ENCODE assay signal across 10 cellular contexts in genomic region chr10:100826661-100826982, GRCh38.
DNase-seq lines count a peak whose midpoint lies in the region; ATAC-seq, FAIRE-seq and TF ChIP-seq lines count a peak whose summit lies in the region.
"Had no signal": no experiment of that assay in that cellular context is flagged by ENCODE, and none has a peak within 500 bp of the region (broad histone marks: within the 10 kb centered on the region; RNA-seq: fewer than 3 reads in every experiment).

No MANE protein-coding gene starts in this region.

- peak overlapping the region; percentile 31 for H3K4me2 ChIP-seq in keratinocyte (ENCODE audit: control insufficient read depth, extremely low read depth, insufficient read depth, low read depth, low read length)

- H3K36me3 Mint-ChIP-seq in activated naive CD8-positive, alpha-beta T cell treated with anti-CD3 and anti-CD28 coated beads, Interleukin-2, amount 10 ng/mL, durations not matched to agents 7 days and 5 days, result no peaks in the 10 kb centered on the region

- H3K4me3 ChIP-seq in HL-60 (replicated peaks; ENCODE audit: insufficient read depth, low read length), result no peak overlapping the region
- H3K4me3 ChIP-seq in keratinocyte (ENCODE audit: control insufficient read depth in 2 of 3, extremely low read depth in 1 of 3, insufficient read depth in 2 of 3, low read depth in 1 of 3, low read length in 3 of 3), result peak overlapping the region in 1 of 3 experiments; percentile 22
- H3K4me3 ChIP-seq in spleen, result peak overlapping the region; percentile 31 to 73 (median 43)

- no peak for ATAC-seq in activated naive CD8-positive, alpha-beta T cell treated with anti-CD3 and anti-CD28 coated beads, Interleukin-2, amount 10 ng/mL, durations not matched to agents 7 days and 5 days (ENCODE audit: low read depth)
- ATAC-seq in GM18520 (IDR thresholded peaks at IDR 0.05; ENCODE audit: unreplicated experiment) (no peak), HG03095 (IDR thresholded peaks at IDR 0.05; ENCODE audit: unreplicated experiment) (no peak)

- H3K27me3 ChIP-seq in HL-60 (ENCODE audit: insufficient read depth, poor library complexity, severe bottlenecking), result peaks cover 45% of the 10 kb centered on the region
- H3K27me3 ChIP-seq in keratinocyte (ENCODE audit: control insufficient read depth, extremely low read depth, insufficient read depth, low read length), result peaks cover 83% of the 10 kb centered on the region
- peaks cover 4 to 100% (median 78%) of the 10 kb centered on the region in 7 donors for H3K27me3 ChIP-seq in spleen (replicated peaks in 1 of 7)

- no peak for FAIRE-seq in keratinocyte (lab: Jason Lieb, UNC)
- FAIRE-seq: TTC549 had no signal

- dilution Hi-C loops in keratinocyte (cut with MboI; ENCODE audit: extremely low pct_ligation_motif_present, low sequenced_read_pairs), result no loop called here

- TF ChIP-seq POLR2A in spleen (IDR thresholded peaks at IDR 0.05), result no peak

- TF ChIP-seq CTCF in HL-60 (IDR thresholded peaks at IDR 0.05; ENCODE audit: insufficient read depth, low read length), result no peak
- TF ChIP-seq CTCF in keratinocyte (optimal IDR thresholded peaks at IDR 0.05 in 1 of 3, IDR thresholded peaks at IDR 0.05 in 1 of 3, conservative IDR thresholded peaks at IDR 0.05 in 1 of 3; ENCODE audit: extremely low read depth in 1 of 3, insufficient read depth in 2 of 3, low read length in 3 of 3), result no peak
- no peak for TF ChIP-seq CTCF in spleen (IDR thresholded peaks at IDR 0.05 in 8 of 11, conservative IDR thresholded peaks at IDR 0.05 in 3 of 11)
- TF ChIP-seq CTCF in GM10266 (IDR thresholded peaks at IDR 0.05; ENCODE audit: control insufficient read depth, insufficient read depth, low read depth, missing control alignments), result no peak

- no peaks in the 10 kb centered on the region for H3K9me1 ChIP-seq in keratinocyte (ENCODE audit: control insufficient read depth, extremely low read depth, insufficient read depth, low read length)

- H3K36me3 ChIP-seq in keratinocyte (ENCODE audit: control insufficient read depth in 2 of 2, extremely low read depth in 1 of 2, insufficient read depth in 2 of 2, low read length in 2 of 2) (no peaks in the 10 kb centered on the region), spleen (no peaks in the 10 kb centered on the region)
- H3K36me3 ChIP-seq: thyroid gland had no signal

- H3K9me3 Mint-ChIP-seq in activated naive CD8-positive, alpha-beta T cell treated with anti-CD3 and anti-CD28 coated beads, Interleukin-2, amount 10 ng/mL, durations not matched to agents 7 days and 5 days, result no peaks in the 10 kb centered on the region

- H4K20me1 ChIP-seq in keratinocyte (ENCODE audit: control insufficient read depth, extremely low read depth, insufficient read depth, low read length), result no peaks in the 10 kb centered on the region

- POLR2A ChIA-PET in activated naive CD8-positive, alpha-beta T cell treated with anti-CD3 and anti-CD28 coated beads, Interleukin-2, amount 10 ng/mL, durations not matched to agents 7 days and 5 days (lab: Charles Lee), result no interaction called here

- H2AFZ ChIP-seq in keratinocyte (ENCODE audit: control insufficient read depth, low read length), result no peak overlapping the region

- intact Hi-C loops in spleen (cut with DNase I; ENCODE audit: low total_unique reads), result no loop called here

- H3K27ac Mint-ChIP-seq in activated naive CD8-positive, alpha-beta T cell treated with anti-CD3 and anti-CD28 coated beads, Interleukin-2, amount 10 ng/mL, durations not matched to agents 7 days and 5 days, result no peak overlapping the region

- H3K9me3 ChIP-seq in keratinocyte (ENCODE audit: control insufficient read depth, low read depth, low read length), result no peaks in the 10 kb centered on the region
- H3K9me3 ChIP-seq in spleen, result no peaks in the 10 kb centered on the region
- H3K9me3 ChIP-seq: thyroid gland had no signal

- peak overlapping the region; percentile 31 for H3K4me3 Mint-ChIP-seq in activated naive CD8-positive, alpha-beta T cell treated with anti-CD3 and anti-CD28 coated beads, Interleukin-2, amount 10 ng/mL, durations not matched to agents 7 days and 5 days

- no peaks in the 10 kb centered on the region for H3K79me2 ChIP-seq in keratinocyte (ENCODE audit: control insufficient read depth, insufficient read depth, low read length)

- WGBS in spleen, 5 donors, result 1 to 5% (median 2%) methylated on average over 21 to 41 of the region's 41 CpGs

- peaks cover 83% of the 10 kb centered on the region for H3K27me3 Mint-ChIP-seq in activated naive CD8-positive, alpha-beta T cell treated with anti-CD3 and anti-CD28 coated beads, Interleukin-2, amount 10 ng/mL, durations not matched to agents 7 days and 5 days

- peaks cover 20% of the 10 kb centered on the region for H3K4me1 Mint-ChIP-seq in activated naive CD8-positive, alpha-beta T cell treated with anti-CD3 and anti-CD28 coated beads, Interleukin-2, amount 10 ng/mL, durations not matched to agents 7 days and 5 days

- DNase-seq in HL-60 (ENCODE audit: low read depth in 1 of 2, low spot score in 1 of 2), result no peak
- no peak for DNase-seq in activated naive CD8-positive, alpha-beta T cell treated with anti-CD3 and anti-CD28 coated beads, Interleukin-2, amount 10 ng/mL, durations not matched to agents 7 days and 5 days
- DNase-seq in keratinocyte (ENCODE audit: low read depth, low spot score), result no peak
- DNase-seq in spleen, result no peak
- no peak for DNase-seq in GM10266 (ENCODE audit: extremely low spot score)
- DNase-seq: NCI-H2227 treated with DMSO at 0.1 percent for 48 hours had no signal

- H3K27ac ChIP-seq in HL-60 (replicated peaks), result peak overlapping the region; percentile 56
- H3K27ac ChIP-seq in keratinocyte (ENCODE audit: control insufficient read depth, insufficient read depth, low read length), result no peak overlapping the region
- H3K27ac ChIP-seq in spleen, result peak overlapping the region in 1 of 8 donors; percentile 24
- H3K27ac ChIP-seq: thyroid gland had no signal

- H3K4me1 ChIP-seq in keratinocyte (ENCODE audit: control insufficient read depth, extremely low read depth, insufficient read depth, low read length), result peaks cover 6% of the 10 kb centered on the region
- peaks cover 12 to 51% (median 46%) of the 10 kb centered on the region in 6 donors for H3K4me1 ChIP-seq in spleen

- no peak overlapping the region for H3K9ac ChIP-seq in keratinocyte (ENCODE audit: control insufficient read depth, extremely low read depth, insufficient read depth, low read length)
